12 cellular contexts compared by ENCODE assay signal in genomic region chr4:83266689-83267088, GRCh38. TPM values are rescaled to one million over a fixed set of nuclear protein-coding genes. Genes with fewer than 3 reads are reported as not detected.
DNase-seq lines count a peak whose midpoint lies in the region; ATAC-seq and TF ChIP-seq lines count a peak whose summit lies in the region.
"Had no signal": no experiment of that assay in that cellular context is flagged by ENCODE, and none has a peak within 500 bp of the region (broad histone marks: within the 10 kb centered on the region; RNA-seq: fewer than 3 reads in every experiment).

No MANE protein-coding gene starts in this region.

- H3K79me2 ChIP-seq in OCI-LY3 (ENCODE audit: low read length) (no peaks in the 10 kb centered on the region), hepatocyte (no peaks in the 10 kb centered on the region)

- H4K20me1 ChIP-seq in OCI-LY3 (ENCODE audit: insufficient read depth, low read length) (no peaks in the 10 kb centered on the region), hepatocyte (ENCODE audit: insufficient read depth, poor library complexity, severe bottlenecking) (no peaks in the 10 kb centered on the region)

- H3K9ac ChIP-seq in OCI-LY3 (ENCODE audit: low read length) = no peak overlapping the region
- H3K9ac ChIP-seq: neural progenitor cell had no signal

- H3K4me1 ChIP-seq in OCI-LY3 (ENCODE audit: low read length) (peaks cover 40% of the 10 kb centered on the region), left ventricle myocardium inferior (no peaks in the 10 kb centered on the region), hepatocyte (ENCODE audit: insufficient read depth) (no peaks in the 10 kb centered on the region)
- H3K4me1 ChIP-seq: neural progenitor cell had no signal

- H3K27me3 ChIP-seq in OCI-LY3 (ENCODE audit: low read depth, low read length) = no peaks in the 10 kb centered on the region
- H3K27me3 ChIP-seq in left ventricle myocardium inferior (ENCODE audit: low read depth) = no peaks in the 10 kb centered on the region
- no peaks in the 10 kb centered on the region for H3K27me3 ChIP-seq in hepatocyte
- H3K27me3 ChIP-seq: gastrocnemius medialis, neural progenitor cell had no signal

- TF ChIP-seq CTCF in OCI-LY3 (IDR thresholded peaks at IDR 0.05; ENCODE audit: low read depth, low read length) (peak; percentile 48), left ventricle myocardium inferior (IDR thresholded peaks at IDR 0.05; ENCODE audit: borderline replicate concordance) (no peak), hepatocyte (IDR thresholded peaks at IDR 0.05; ENCODE audit: poor library complexity) (no peak)

- 97% methylated on average over 1 of the region's 1 CpG for WGBS in hepatocyte (ENCODE audit: low lambda C conversion rate, missing lambda C conversion rate)

- H3K4me2 ChIP-seq in OCI-LY3 (ENCODE audit: low read length) (peak overlapping the region; percentile 27), hepatocyte (no peak overlapping the region)
- H3K4me2 ChIP-seq: neural progenitor cell had no signal

- H2AFZ ChIP-seq in OCI-LY3 (ENCODE audit: low read depth, low read length) = no peak overlapping the region
- H2AFZ ChIP-seq in hepatocyte = no peak overlapping the region
- H2AFZ ChIP-seq: neural progenitor cell had no signal

- H3K27ac ChIP-seq in OCI-LY3 (ENCODE audit: low read length) = peak overlapping the region; percentile 2; the same call in 1 of the 2 replicates
- H3K27ac ChIP-seq in left ventricle myocardium inferior (replicated peaks) = no peak overlapping the region
- H3K27ac ChIP-seq in hepatocyte = no peak overlapping the region
- H3K27ac ChIP-seq: gastrocnemius medialis, neural progenitor cell, SK-N-MC had no signal

- H3K36me3 ChIP-seq in OCI-LY3 (replicated peaks; ENCODE audit: low read depth, low read length) (peaks cover 38% of the 10 kb centered on the region), left ventricle myocardium inferior (peaks cover 77% of the 10 kb centered on the region), hepatocyte (replicated peaks; ENCODE audit: insufficient read depth, low read depth) (no peaks in the 10 kb centered on the region)

- DNase-seq in fibroblast of peridontal ligament (ENCODE audit: extremely low read depth) (peak; percentile 56), left ventricle myocardium inferior (no peak), NCI-H2171 (lab: John Stamatoyannopoulos, UW) (no peak), hepatocyte (ENCODE audit: low spot score) (no peak)
- DNase-seq: COR-L47, gastrocnemius medialis had no signal

- intact Hi-C loops in left ventricle myocardium inferior (cut with micrococcal nuclease) = loop anchor here (10.0 kb wide), 1 partner anchor 212 kb away; no protein-coding TSS in a partner anchor

- H3K9me2 ChIP-seq in hepatocyte (replicated peaks; ENCODE audit: insufficient read depth) = no peaks in the 10 kb centered on the region

- peak; percentile 71 for ATAC-seq in GM18511 (IDR thresholded peaks at IDR 0.05; ENCODE audit: unreplicated experiment)
- ATAC-seq in GM21825 (IDR thresholded peaks at IDR 0.05; ENCODE audit: unreplicated experiment) = peak; percentile 58
- no peak for ATAC-seq in HG02763 (IDR thresholded peaks at IDR 0.05; ENCODE audit: unreplicated experiment)
- ATAC-seq: gastrocnemius medialis had no signal

- H3K4me3 ChIP-seq in OCI-LY3 (ENCODE audit: low read length) (no peak overlapping the region), left ventricle myocardium inferior (no peak overlapping the region), hepatocyte (no peak overlapping the region)
- H3K4me3 ChIP-seq: gastrocnemius medialis, neural progenitor cell, SK-N-MC had no signal

- no peaks in the 10 kb centered on the region for H3K9me3 ChIP-seq in OCI-LY3 (ENCODE audit: insufficient read depth, low read length)
- H3K9me3 ChIP-seq in left ventricle myocardium inferior (replicated peaks) = no peaks in the 10 kb centered on the region
- H3K9me3 ChIP-seq in hepatocyte (ENCODE audit: low read depth) = no peaks in the 10 kb centered on the region
- H3K9me3 ChIP-seq: gastrocnemius medialis had no signal

RNA-seq across cellular contexts. Expression of gene COQ2, which starts 17.9 kb away (rescaled TPM):
- 27.3 TPM for total RNA-seq in left ventricle myocardium inferior
- 13.4 and 15.3 TPM in 2 replicates for total RNA-seq in hepatocyte
- polyA plus RNA-seq in hepatocyte = 16.4 and 18.6 TPM in 2 replicates
